In genomic region chr10:75209325-75210192, GRCh38 we compare ENCODE assay signal across 8 cellular contexts. TPM values are rescaled to one million over a fixed set of nuclear protein-coding genes. Genes with fewer than 3 reads are reported as not detected.
A peak's percentile ranks its signal among the peaks of the same experiment; 100 is the strongest.
DNase-seq lines count a peak whose midpoint lies in the region; ATAC-seq and TF ChIP-seq lines count a peak whose summit lies in the region.

No MANE protein-coding gene starts in this region.

- in situ Hi-C loops in astrocyte of the cerebellum (cut with HindIII; ENCODE audit: low sequenced_read_pairs): no loop called here

- H3K27ac Mint-ChIP-seq in T-helper 2 cell treated with Interferon-gamma antibody and Interleukin-4, amounts not matched to agents 5 μg/mL and 100 μg/mL, for 36 hours: peak overlapping the region; percentile 100

- H3K9me3 Mint-ChIP-seq in T-helper 2 cell treated with Interferon-gamma antibody and Interleukin-4, amounts not matched to agents 5 μg/mL and 100 μg/mL, for 36 hours: no peaks in the 10 kb centered on the region

- TF ChIP-seq EP300 in Ishikawa (IDR thresholded peaks at IDR 0.05; ENCODE audit: borderline replicate concordance): no peak

- H3K4me1 Mint-ChIP-seq in T-helper 2 cell treated with Interferon-gamma antibody and Interleukin-4, amounts not matched to agents 5 μg/mL and 100 μg/mL, for 36 hours (ENCODE audit: low read depth): peaks cover 31% of the 10 kb centered on the region

- ATAC-seq in GM21619 (IDR thresholded peaks at IDR 0.05; ENCODE audit: unreplicated experiment): peak; percentile 57

- peak overlapping the region; percentile 97 for H3K4me3 Mint-ChIP-seq in T-helper 2 cell treated with Interferon-gamma antibody and Interleukin-4, amounts not matched to agents 5 μg/mL and 100 μg/mL, for 36 hours

- TF ChIP-seq RAD21 in Ishikawa (IDR thresholded peaks at IDR 0.05; ENCODE audit: low read depth): no peak

- H3K9me3 ChIP-seq in ES-I3 (ENCODE audit: control insufficient read depth, insufficient read depth, low read length): no peaks in the 10 kb centered on the region
- no peaks in the 10 kb centered on the region for H3K9me3 ChIP-seq in iPS DF 6.9 (ENCODE audit: control insufficient read depth, insufficient read depth, low read length)
- no peaks in the 10 kb centered on the region for H3K9me3 ChIP-seq in skeletal muscle satellite cell (replicated peaks; ENCODE audit: low read length)

- no peak for TF ChIP-seq CTCF in astrocyte of the cerebellum (IDR thresholded peaks at IDR 0.05; ENCODE audit: low read depth, low read length, missing control alignments)

- H3K27ac ChIP-seq in iPS DF 6.9 (ENCODE audit: low read length): no peak overlapping the region

- H3K36me3 ChIP-seq in ES-I3 (ENCODE audit: insufficient read depth, low read length) (peaks cover 8% of the 10 kb centered on the region), iPS DF 6.9 (ENCODE audit: control insufficient read depth, insufficient read depth, low read length) (peaks cover 8% of the 10 kb centered on the region; the same call in 1 of the 2 replicates), skeletal muscle satellite cell (ENCODE audit: insufficient read depth, low read length) (peaks cover 20% of the 10 kb centered on the region)

- H3K4me2 ChIP-seq in skeletal muscle satellite cell (ENCODE audit: low read length): peak overlapping the region; percentile 99

- H3K9ac ChIP-seq in ES-I3 (ENCODE audit: low read depth, low read length) (peak overlapping the region; percentile 97), skeletal muscle satellite cell (ENCODE audit: low read depth, low read length) (peak overlapping the region; percentile 98)

- no peaks in the 10 kb centered on the region for H3K27me3 Mint-ChIP-seq in T-helper 2 cell treated with Interferon-gamma antibody and Interleukin-4, amounts not matched to agents 5 μg/mL and 100 μg/mL, for 36 hours (ENCODE audit: low read depth)

- no CpG with 5 or more reads among the region's 30 CpGs for WGBS in iPS DF 6.9 (ENCODE audit: insufficient coverage, insufficient read length)

- H3K4me1 ChIP-seq in ES-I3 (ENCODE audit: insufficient read depth, low read length): peaks cover 17% of the 10 kb centered on the region
- H3K4me1 ChIP-seq in iPS DF 6.9 (ENCODE audit: control insufficient read depth, insufficient read depth, low read length): peaks cover 9% of the 10 kb centered on the region; the same call in 1 of the 2 replicates
- peaks cover 28% of the 10 kb centered on the region for H3K4me1 ChIP-seq in skeletal muscle satellite cell (ENCODE audit: control insufficient read depth, insufficient read depth, low read length)

- H3K36me3 Mint-ChIP-seq in T-helper 2 cell treated with Interferon-gamma antibody and Interleukin-4, amounts not matched to agents 5 μg/mL and 100 μg/mL, for 36 hours (ENCODE audit: low read depth): peaks cover 29% of the 10 kb centered on the region

- peak; percentile 68 for DNase-seq in T-helper 2 cell treated with Interferon-gamma antibody and Interleukin-4, amounts not matched to agents 5 μg/mL and 100 μg/mL, for 36 hours (ENCODE audit: low spot score)
- DNase-seq in astrocyte of the cerebellum (ENCODE audit: low read depth) (peak; percentile 29), iPS DF 6.9 (ENCODE audit: low read depth, low spot score) (no peak), 8988T (no peak)

- H3K27me3 ChIP-seq in iPS DF 6.9 (ENCODE audit: control insufficient read depth, insufficient read depth, low read length) (no peaks in the 10 kb centered on the region), skeletal muscle satellite cell (ENCODE audit: control insufficient read depth, insufficient read depth, low read length) (no peaks in the 10 kb centered on the region)

- H3K4me3 ChIP-seq in astrocyte of the cerebellum (ENCODE audit: low read depth, low read length): peak overlapping the region; percentile 78
- H3K4me3 ChIP-seq in iPS DF 6.9 (ENCODE audit: low read length): peak overlapping the region; percentile 85
- peak overlapping the region; percentile 98 for H3K4me3 ChIP-seq in skeletal muscle satellite cell (ENCODE audit: low read length)

TF ChIP-seq in Ishikawa, 13 proteins besides CTCF, POLR2A, EP300 and RAD21:
- no peak for TF ChIP-seq FOXM1 (IDR thresholded peaks at IDR 0.05; ENCODE audit: borderline replicate concordance, low read depth)
- TF ChIP-seq, protein P1, sequence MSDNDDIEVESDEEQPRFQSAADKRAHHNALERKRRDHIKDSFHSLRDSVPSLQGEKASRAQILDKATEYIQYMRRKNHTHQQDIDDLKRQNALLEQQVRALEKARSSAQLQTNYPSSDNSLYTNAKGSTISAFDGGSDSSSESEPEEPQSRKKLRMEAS (IDR thresholded peaks at IDR 0.05): peak; percentile 69; the same call in 1 of the 2 replicates
- no peak for TF ChIP-seq NFIC (IDR thresholded peaks at IDR 0.05)
- no peak for TF ChIP-seq USF1 (IDR thresholded peaks at IDR 0.05)
- no peak for TF ChIP-seq CEBPB (IDR thresholded peaks at IDR 0.05)
- TF ChIP-seq CREB1 (IDR thresholded peaks at IDR 0.05; ENCODE audit: low read depth): no peak
- TF ChIP-seq TEAD4 (IDR thresholded peaks at IDR 0.05): no peak
- TF ChIP-seq YY1 (IDR thresholded peaks at IDR 0.05; ENCODE audit: low read depth): no peak
- TF ChIP-seq TAF1 (IDR thresholded peaks at IDR 0.05; ENCODE audit: low read depth): no peak
- TF ChIP-seq TCF12 (IDR thresholded peaks at IDR 0.05; ENCODE audit: low read depth): peak; percentile 22; the same call in 1 of the 2 replicates
- TF ChIP-seq REST (IDR thresholded peaks at IDR 0.05; ENCODE audit: low read depth): 0 out of 2 replicates have a peak, but pooled peaks have one; percentile 2
- TF ChIP-seq EGR1 (IDR thresholded peaks at IDR 0.05): no peak
- TF ChIP-seq ZBTB7A (IDR thresholded peaks at IDR 0.05; ENCODE audit: low read depth): no peak

RNA-seq across cellular contexts. Expression of gene VDAC2, which starts 1.0 kb away (rescaled TPM):
- total RNA-seq in skeletal muscle satellite cell (2012; rRNA removed): 179 and 241 TPM in 2 replicates

RNA-seq across cellular contexts. Expression of gene COMTD1, which starts 26.2 kb away (rescaled TPM):
- 9.6 and 11.6 TPM in 2 replicates for total RNA-seq in skeletal muscle satellite cell (2012; rRNA removed)

Comparison
In these comparisons a context has a peak if more than half of its experiments do, and no peak if none do; other contexts are left out.
1. DNase-seq: peak in T-helper 2 cell treated with Interferon-gamma antibody and Interleukin-4, amounts not matched to agents 5 μg/mL and 100 μg/mL, for 36 hours (single experiment) and astrocyte of the cerebellum (single experiment); none in iPS DF 6.9 (single experiment) and 8988T (single experiment).
2. Peak in every context shown above with its lines, with median percentiles within 50 percentile points of each other: H3K4me3 ChIP-seq.